ENCODE assay signal across 1 cellular context in the genomic region with DNA sequence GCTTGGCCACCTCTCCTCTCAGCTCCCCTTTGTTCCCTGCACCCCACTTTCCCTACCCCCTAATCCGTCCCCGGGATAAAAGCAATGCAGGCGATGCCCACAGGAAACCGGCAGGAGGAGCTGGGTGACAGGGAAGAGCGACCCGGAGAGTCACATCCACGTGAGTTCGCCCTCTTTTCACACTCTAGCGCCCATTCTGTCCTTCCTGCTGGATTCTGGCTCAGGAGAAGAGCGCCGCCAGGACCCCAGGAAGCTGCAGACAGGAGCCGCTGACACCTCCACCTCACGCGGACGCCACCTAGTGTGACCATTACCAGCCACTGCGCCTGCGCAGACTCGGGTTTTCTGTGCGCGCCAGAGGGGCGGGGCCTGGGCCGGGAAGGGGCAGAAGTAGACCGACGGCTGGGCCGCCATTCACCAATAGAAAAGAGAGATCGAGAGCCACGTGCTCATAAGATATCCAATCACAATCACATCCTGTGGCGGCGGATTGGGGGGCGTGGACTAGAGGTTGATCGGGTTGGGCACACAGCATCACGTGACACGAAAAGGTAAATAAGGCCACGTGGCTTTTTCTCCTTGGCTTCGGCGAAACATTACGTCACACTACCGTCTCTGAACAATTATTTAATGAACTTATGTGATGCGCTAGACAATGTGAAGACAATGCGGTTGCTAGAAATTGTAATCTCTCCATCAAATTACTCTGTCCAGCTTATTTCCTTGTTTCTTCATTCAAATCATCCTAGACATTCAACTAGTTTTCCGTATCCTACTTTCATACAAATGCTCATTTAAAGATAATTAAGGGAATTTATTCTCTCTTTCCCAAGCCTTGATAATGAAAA.
TF ChIP-seq lines count a peak whose summit lies in the region.

No MANE protein-coding gene starts in this region.

TF ChIP-seq in HepG2, 621 proteins besides CTCF, POLR2A, EP300 and RAD21 (continued from another document and continues in another):
- TF ChIP-seq NRL (CRISPR knock-in tag; IDR thresholded peaks at IDR 0.05; ENCODE audit: borderline replicate concordance) (peak; percentile 87; the same call in 1 of the 2 replicates), ZNF619 (CRISPR knock-in tag; IDR thresholded peaks at IDR 0.05) (no peak), TOPORS (CRISPR knock-in tag; IDR thresholded peaks at IDR 0.05) (no peak), TEAD2 (CRISPR knock-in tag; IDR thresholded peaks at IDR 0.05) (no peak), CBX5 (CRISPR knock-in tag; IDR thresholded peaks at IDR 0.05; ENCODE audit: borderline replicate concordance) (peak; percentile 11; the same call in 1 of the 2 replicates), TRIM24 (CRISPR knock-in tag; IDR thresholded peaks at IDR 0.05) (no peak), ZNF446 (CRISPR knock-in tag; IDR thresholded peaks at IDR 0.05) (0 out of 2 replicates have a peak, but pooled peaks have one; percentile 47), PITX1 (CRISPR knock-in tag; IDR thresholded peaks at IDR 0.05) (0 out of 2 replicates have a peak, but pooled peaks have one; percentile 33), DR1 (CRISPR knock-in tag; IDR thresholded peaks at IDR 0.05) (peak; percentile 95), ZNF441 (CRISPR knock-in tag; IDR thresholded peaks at IDR 0.05; ENCODE audit: borderline replicate concordance) (peak; percentile 62), ZNF451 (CRISPR knock-in tag; IDR thresholded peaks at IDR 0.05) (no peak), ZNF317 (CRISPR knock-in tag; IDR thresholded peaks at IDR 0.05) (no peak), ZFP82 (CRISPR knock-in tag; IDR thresholded peaks at IDR 0.05; ENCODE audit: borderline replicate concordance) (peak; percentile 51; the same call in 1 of the 2 replicates), RXRB (CRISPR knock-in tag; IDR thresholded peaks at IDR 0.05; ENCODE audit: borderline replicate concordance) (peak; percentile 19; the same call in 1 of the 2 replicates), HOXD1 (CRISPR knock-in tag; IDR thresholded peaks at IDR 0.05) (0 out of 2 replicates have a peak, but pooled peaks have one; percentile 33), FOXM1 (CRISPR knock-in tag; IDR thresholded peaks at IDR 0.05) (no peak), AKAP8 (CRISPR knock-in tag; IDR thresholded peaks at IDR 0.05) (no peak), ZNF549 (CRISPR knock-in tag; IDR thresholded peaks at IDR 0.05) (no peak), ATF7-NPFF (CRISPR knock-in tag; IDR thresholded peaks at IDR 0.05; ENCODE audit: low read depth) (peak; percentile 69; the same call in 1 of the 2 replicates), HOXA3 (CRISPR knock-in tag; IDR thresholded peaks at IDR 0.05) (peak; percentile 70), ZFX (CRISPR knock-in tag; IDR thresholded peaks at IDR 0.05; ENCODE audit: low read depth) (peak; percentile 69), ZNF430 (CRISPR knock-in tag; IDR thresholded peaks at IDR 0.05) (peak; percentile 69), ZNF296 (CRISPR knock-in tag; conservative IDR thresholded peaks at IDR 0.05) (no peak; the same call in 1 of the 2 replicates), HCFC1 (IDR thresholded peaks at IDR 0.05; ENCODE audit: low read depth, low read length) (peak; percentile 6; the same call in 1 of the 2 replicates), NCOA1 (CRISPR knock-in tag; IDR thresholded peaks at IDR 0.05) (no peak), ZNF567 (CRISPR knock-in tag; IDR thresholded peaks at IDR 0.05; ENCODE audit: borderline replicate concordance) (no peak; the same call in 1 of the 2 replicates), KLF13 (CRISPR knock-in tag; IDR thresholded peaks at IDR 0.05) (no peak), RBAK (CRISPR knock-in tag; IDR thresholded peaks at IDR 0.05) (no peak), TBL1XR1 (IDR thresholded peaks at IDR 0.05; ENCODE audit: borderline replicate concordance, low read length, partially characterized antibody) (peak; percentile 69), SMAD1 (CRISPR knock-in tag; IDR thresholded peaks at IDR 0.05; ENCODE audit: borderline replicate concordance, low read depth) (0 out of 2 replicates have a peak, but pooled peaks have one; percentile 25), ZNF792 (CRISPR knock-in tag; IDR thresholded peaks at IDR 0.05) (peak; percentile 71), ZZZ3 (CRISPR knock-in tag; IDR thresholded peaks at IDR 0.05; ENCODE audit: borderline replicate concordance) (no peak), ZNF660 (CRISPR knock-in tag; IDR thresholded peaks at IDR 0.05; ENCODE audit: borderline replicate concordance, low read depth) (no peak), AGO1 (IDR thresholded peaks at IDR 0.05; ENCODE audit: low read depth, low read length, poor library complexity, severe bottlenecking) (peak; percentile 26), ZFP36L1 (CRISPR knock-in tag; IDR thresholded peaks at IDR 0.05) (peak; percentile 64; the same call in 1 of the 2 replicates), KDM2A (CRISPR knock-in tag; IDR thresholded peaks at IDR 0.05; ENCODE audit: borderline replicate concordance, low read depth) (peak; percentile 62; the same call in 1 of the 2 replicates), ZNF772 (CRISPR knock-in tag; IDR thresholded peaks at IDR 0.05) (peak; percentile 31; the same call in 1 of the 2 replicates), ZNF333 (CRISPR knock-in tag; IDR thresholded peaks at IDR 0.05; ENCODE audit: borderline replicate concordance) (no peak)
- TF ChIP-seq, protein P1, sequence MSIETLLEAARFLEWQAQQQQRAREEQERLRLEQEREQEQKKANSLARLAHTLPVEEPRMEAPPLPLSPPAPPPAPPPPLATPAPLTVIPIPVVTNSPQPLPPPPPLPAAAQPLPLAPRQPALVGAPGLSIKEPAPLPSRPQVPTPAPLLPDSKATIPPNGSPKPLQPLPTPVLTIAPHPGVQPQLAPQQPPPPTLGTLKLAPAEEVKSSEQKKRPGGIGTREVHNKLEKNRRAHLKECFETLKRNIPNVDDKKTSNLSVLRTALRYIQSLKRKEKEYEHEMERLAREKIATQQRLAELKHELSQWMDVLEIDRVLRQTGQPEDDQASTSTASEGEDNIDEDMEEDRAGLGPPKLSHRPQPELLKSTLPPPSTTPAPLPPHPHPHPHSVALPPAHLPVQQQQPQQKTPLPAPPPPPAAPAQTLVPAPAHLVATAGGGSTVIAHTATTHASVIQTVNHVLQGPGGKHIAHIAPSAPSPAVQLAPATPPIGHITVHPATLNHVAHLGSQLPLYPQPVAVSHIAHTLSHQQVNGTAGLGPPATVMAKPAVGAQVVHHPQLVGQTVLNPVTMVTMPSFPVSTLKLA (IDR thresholded peaks at IDR 0.05) = peak; percentile 100
- TF ChIP-seq, protein P2, sequence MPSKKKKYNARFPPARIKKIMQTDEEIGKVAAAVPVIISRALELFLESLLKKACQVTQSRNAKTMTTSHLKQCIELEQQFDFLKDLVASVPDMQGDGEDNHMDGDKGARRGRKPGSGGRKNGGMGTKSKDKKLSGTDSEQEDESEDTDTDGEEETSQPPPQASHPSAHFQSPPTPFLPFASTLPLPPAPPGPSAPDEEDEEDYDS (CRISPR knock-in tag; IDR thresholded peaks at IDR 0.05) = peak; percentile 99
- TF ChIP-seq, protein P3, sequence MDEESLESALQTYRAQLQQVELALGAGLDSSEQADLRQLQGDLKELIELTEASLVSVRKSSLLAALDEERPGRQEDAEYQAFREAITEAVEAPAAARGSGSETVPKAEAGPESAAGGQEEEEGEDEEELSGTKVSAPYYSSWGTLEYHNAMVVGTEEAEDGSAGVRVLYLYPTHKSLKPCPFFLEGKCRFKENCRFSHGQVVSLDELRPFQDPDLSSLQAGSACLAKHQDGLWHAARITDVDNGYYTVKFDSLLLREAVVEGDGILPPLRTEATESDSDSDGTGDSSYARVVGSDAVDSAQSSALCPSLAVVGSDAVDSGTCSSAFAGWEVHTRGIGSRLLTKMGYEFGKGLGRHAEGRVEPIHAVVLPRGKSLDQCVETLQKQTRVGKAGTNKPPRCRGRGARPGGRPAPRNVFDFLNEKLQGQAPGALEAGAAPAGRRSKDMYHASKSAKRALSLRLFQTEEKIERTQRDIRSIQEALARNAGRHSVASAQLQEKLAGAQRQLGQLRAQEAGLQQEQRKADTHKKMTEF (CRISPR knock-in tag; IDR thresholded peaks at IDR 0.05) = peak; percentile 35; the same call in 1 of the 2 replicates
- TF ChIP-seq, protein P4, sequence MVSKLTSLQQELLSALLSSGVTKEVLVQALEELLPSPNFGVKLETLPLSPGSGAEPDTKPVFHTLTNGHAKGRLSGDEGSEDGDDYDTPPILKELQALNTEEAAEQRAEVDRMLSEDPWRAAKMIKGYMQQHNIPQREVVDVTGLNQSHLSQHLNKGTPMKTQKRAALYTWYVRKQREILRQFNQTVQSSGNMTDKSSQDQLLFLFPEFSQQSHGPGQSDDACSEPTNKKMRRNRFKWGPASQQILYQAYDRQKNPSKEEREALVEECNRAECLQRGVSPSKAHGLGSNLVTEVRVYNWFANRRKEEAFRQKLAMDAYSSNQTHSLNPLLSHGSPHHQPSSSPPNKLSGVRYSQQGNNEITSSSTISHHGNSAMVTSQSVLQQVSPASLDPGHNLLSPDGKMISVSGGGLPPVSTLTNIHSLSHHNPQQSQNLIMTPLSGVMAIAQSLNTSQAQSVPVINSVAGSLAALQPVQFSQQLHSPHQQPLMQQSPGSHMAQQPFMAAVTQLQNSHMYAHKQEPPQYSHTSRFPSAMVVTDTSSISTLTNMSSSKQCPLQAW (CRISPR knock-in tag; IDR thresholded peaks at IDR 0.05) = peak; percentile 82
- TF ChIP-seq, protein P5, sequence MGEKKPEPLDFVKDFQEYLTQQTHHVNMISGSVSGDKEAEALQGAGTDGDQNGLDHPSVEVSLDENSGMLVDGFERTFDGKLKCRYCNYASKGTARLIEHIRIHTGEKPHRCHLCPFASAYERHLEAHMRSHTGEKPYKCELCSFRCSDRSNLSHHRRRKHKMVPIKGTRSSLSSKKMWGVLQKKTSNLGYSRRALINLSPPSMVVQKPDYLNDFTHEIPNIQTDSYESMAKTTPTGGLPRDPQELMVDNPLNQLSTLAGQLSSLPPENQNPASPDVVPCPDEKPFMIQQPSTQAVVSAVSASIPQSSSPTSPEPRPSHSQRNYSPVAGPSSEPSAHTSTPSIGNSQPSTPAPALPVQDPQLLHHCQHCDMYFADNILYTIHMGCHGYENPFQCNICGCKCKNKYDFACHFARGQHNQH (CRISPR knock-in tag; IDR thresholded peaks at IDR 0.05) = peak; percentile 27; the same call in 1 of the 2 replicates
- TF ChIP-seq, protein P6, sequence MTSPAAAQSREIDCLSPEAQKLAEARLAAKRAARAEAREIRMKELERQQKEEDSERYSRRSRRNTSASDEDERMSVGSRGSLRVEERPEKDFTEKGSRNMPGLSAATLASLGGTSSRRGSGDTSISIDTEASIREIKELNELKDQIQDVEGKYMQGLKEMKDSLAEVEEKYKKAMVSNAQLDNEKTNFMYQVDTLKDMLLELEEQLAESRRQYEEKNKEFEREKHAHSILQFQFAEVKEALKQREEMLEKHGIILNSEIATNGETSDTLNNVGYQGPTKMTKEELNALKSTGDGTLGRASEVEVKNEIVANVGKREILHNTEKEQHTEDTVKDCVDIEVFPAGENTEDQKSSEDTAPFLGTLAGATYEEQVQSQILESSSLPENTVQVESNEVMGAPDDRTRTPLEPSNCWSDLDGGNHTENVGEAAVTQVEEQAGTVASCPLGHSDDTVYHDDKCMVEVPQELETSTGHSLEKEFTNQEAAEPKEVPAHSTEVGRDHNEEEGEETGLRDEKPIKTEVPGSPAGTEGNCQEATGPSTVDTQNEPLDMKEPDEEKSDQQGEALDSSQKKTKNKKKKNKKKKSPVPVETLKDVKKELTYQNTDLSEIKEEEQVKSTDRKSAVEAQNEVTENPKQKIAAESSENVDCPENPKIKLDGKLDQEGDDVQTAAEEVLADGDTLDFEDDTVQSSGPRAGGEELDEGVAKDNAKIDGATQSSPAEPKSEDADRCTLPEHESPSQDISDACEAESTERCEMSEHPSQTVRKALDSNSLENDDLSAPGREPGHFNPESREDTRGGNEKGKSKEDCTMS (CRISPR knock-in tag; conservative IDR thresholded peaks at IDR 0.05) = 0 out of 2 replicates have a peak, but pooled peaks have one; percentile 48
- TF ChIP-seq, protein P7, sequence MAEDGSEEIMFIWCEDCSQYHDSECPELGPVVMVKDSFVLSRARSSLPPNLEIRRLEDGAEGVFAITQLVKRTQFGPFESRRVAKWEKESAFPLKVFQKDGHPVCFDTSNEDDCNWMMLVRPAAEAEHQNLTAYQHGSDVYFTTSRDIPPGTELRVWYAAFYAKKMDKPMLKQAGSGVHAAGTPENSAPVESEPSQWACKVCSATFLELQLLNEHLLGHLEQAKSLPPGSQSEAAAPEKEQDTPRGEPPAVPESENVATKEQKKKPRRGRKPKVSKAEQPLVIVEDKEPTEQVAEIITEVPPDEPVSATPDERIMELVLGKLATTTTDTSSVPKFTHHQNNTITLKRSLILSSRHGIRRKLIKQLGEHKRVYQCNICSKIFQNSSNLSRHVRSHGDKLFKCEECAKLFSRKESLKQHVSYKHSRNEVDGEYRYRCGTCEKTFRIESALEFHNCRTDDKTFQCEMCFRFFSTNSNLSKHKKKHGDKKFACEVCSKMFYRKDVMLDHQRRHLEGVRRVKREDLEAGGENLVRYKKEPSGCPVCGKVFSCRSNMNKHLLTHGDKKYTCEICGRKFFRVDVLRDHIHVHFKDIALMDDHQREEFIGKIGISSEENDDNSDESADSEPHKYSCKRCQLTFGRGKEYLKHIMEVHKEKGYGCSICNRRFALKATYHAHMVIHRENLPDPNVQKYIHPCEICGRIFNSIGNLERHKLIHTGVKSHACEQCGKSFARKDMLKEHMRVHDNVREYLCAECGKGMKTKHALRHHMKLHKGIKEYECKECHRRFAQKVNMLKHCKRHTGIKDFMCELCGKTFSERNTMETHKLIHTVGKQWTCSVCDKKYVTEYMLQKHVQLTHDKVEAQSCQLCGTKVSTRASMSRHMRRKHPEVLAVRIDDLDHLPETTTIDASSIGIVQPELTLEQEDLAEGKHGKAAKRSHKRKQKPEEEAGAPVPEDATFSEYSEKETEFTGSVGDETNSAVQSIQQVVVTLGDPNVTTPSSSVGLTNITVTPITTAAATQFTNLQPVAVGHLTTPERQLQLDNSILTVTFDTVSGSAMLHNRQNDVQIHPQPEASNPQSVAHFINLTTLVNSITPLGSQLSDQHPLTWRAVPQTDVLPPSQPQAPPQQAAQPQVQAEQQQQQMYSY (CRISPR knock-in tag; IDR thresholded peaks at IDR 0.05) = no peak
- TF ChIP-seq, protein P8, sequence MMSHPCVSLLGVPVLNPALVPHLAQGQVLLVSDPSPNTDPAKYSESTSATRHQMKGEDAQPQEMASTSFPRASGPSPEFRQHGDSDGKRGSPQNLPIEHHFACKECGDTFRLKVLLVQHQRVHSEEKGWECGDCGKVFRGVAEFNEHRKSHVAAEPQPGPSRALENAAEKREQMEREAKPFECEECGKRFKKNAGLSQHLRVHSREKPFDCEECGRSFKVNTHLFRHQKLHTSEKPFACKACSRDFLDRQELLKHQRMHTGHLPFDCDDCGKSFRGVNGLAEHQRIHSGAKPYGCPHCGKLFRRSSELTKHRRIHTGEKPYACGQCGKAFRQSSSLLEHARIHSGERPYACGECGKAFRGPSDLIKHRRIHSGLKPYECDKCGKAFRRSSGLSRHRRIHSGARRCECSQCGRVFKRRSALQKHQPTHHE (CRISPR knock-in tag; IDR thresholded peaks at IDR 0.05; ENCODE audit: borderline replicate concordance) = no peak
- TF ChIP-seq, protein P9, sequence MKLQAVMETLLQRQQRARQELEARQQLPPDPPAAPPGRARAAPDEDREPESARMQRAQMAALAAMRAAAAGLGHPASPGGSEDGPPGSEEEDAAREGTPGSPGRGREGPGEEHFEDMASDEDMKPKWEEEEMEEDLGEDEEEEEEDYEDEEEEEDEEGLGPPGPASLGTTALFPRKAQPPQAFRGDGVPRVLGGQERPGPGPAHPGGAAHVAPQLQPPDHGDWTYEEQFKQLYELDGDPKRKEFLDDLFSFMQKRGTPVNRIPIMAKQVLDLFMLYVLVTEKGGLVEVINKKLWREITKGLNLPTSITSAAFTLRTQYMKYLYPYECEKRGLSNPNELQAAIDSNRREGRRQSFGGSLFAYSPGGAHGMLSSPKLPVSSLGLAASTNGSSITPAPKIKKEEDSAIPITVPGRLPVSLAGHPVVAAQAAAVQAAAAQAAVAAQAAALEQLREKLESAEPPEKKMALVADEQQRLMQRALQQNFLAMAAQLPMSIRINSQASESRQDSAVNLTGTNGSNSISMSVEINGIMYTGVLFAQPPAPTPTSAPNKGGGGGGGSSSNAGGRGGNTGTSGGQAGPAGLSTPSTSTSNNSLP (IDR thresholded peaks at IDR 0.05; ENCODE audit: low read depth, low read length) = no peak
